ENCODE assay signal across 26 cellular contexts in genomic region chr1:172239894-172240293, GRCh38.
DNase-seq lines count a peak whose midpoint lies in the region; ATAC-seq and TF ChIP-seq lines count a peak whose summit lies in the region.
"Had no signal": no experiment of that assay in that cellular context is flagged by ENCODE, and none has a peak within 500 bp of the region (broad histone marks: within the 10 kb centered on the region; RNA-seq: fewer than 3 reads in every experiment).

No MANE protein-coding gene starts in this region.

- H3K36me3 ChIP-seq in Panc1 (ENCODE audit: control insufficient read depth, insufficient read depth, low read length) (no peaks in the 10 kb centered on the region), lower lobe of right lung (no peaks in the 10 kb centered on the region), sigmoid colon (no peaks in the 10 kb centered on the region)
- H3K36me3 ChIP-seq: adrenal gland, brain microvascular endothelial cell, colonic mucosa, esophagus muscularis mucosa, gastrocnemius medialis, neutrophil had no signal

- POLR2A ChIA-PET in Panc1 (lab: Charles Lee), result no interaction called here

- no peaks in the 10 kb centered on the region for H3K27me3 Mint-ChIP-seq in chondrocyte (ENCODE audit: low read depth)
- H3K27me3 Mint-ChIP-seq: stimulated activated naive B cell treated with anti-CD40 and anti-IgM and Interleukin-4, amounts not matched to agents 10 μg/mL and 1 μg/mL and 100 μg/mL, for 72 hours had no signal

- H3K27ac ChIP-seq in Panc1 (ENCODE audit: low read length), result peak overlapping the region; percentile 62; the same call in 1 of the 2 replicates
- no peak overlapping the region for H3K27ac ChIP-seq in lower lobe of right lung
- H3K27ac ChIP-seq in sigmoid colon, result peak overlapping the region; percentile 10 to 56 (median 26)
- H3K27ac ChIP-seq: adrenal gland, brain microvascular endothelial cell, colonic mucosa, gastrocnemius medialis, neutrophil, testis had no signal

- H3K9me3 ChIP-seq in Panc1 (ENCODE audit: control insufficient read depth, insufficient read depth, low read depth, low read length), result no peaks in the 10 kb centered on the region
- no peaks in the 10 kb centered on the region for H3K9me3 ChIP-seq in lower lobe of right lung
- no peaks in the 10 kb centered on the region for H3K9me3 ChIP-seq in sigmoid colon
- H3K9me3 ChIP-seq: adrenal gland, colonic mucosa, esophagus muscularis mucosa, gastrocnemius medialis, neutrophil, testis had no signal

- no peak overlapping the region for H3K4me3 ChIP-seq in Panc1 (ENCODE audit: low read depth in 2 of 2, low read length in 2 of 2)
- H3K4me3 ChIP-seq in lower lobe of right lung, result no peak overlapping the region
- H3K4me3 ChIP-seq in sigmoid colon, result no peak overlapping the region
- H3K4me3 ChIP-seq: adrenal gland, colonic mucosa, esophagus muscularis mucosa, gastrocnemius medialis, testis had no signal

- WGBS in sigmoid colon, 2 donors, result 69 to 70% methylated on average over 2 of the region's 2 CpGs

- peak; percentile 78 for DNase-seq in NCI-H1092 treated with DMSO at 0.1 percent for 48 hours (lab: John Stamatoyannopoulos, UW)
- no peak for DNase-seq in Panc1 (ENCODE audit: low read depth, low spot score)
- DNase-seq in lower lobe of right lung, result no peak
- no peak for DNase-seq in sigmoid colon
- no peak for DNase-seq in activated CD4-positive, alpha-beta T cell treated with anti-CD3 and anti-CD28 coated beads, Interleukin-2, amount 50 U/mL, for 4 hours
- DNase-seq in chondrocyte (ENCODE audit: low spot score), result no peak
- DNase-seq in NAMALWA (ENCODE audit: low spot score), result no peak
- DNase-seq: activated naive CD4-positive, alpha-beta T cell treated with Interleukin-2 at 50 U/mL for 16 hours; activated T-cell treated with anti-CD3 and anti-CD28 coated beads, Interleukin-2, amount 50 U/mL, for 72 hours; adrenal gland; brain microvascular endothelial cell; colonic mucosa; DND-41; gastrocnemius medialis; NCI-H1105 treated with DMSO at 0.1 percent for 48 hours; NCI-H2029; NCI-H510A; NK-92 treated with Interleukin-12 subunit alpha and Interleukin-12 subunit beta, amount 100 ng/mL, for 24 hours; stimulated activated CD4-positive, alpha-beta T cell treated with anti-CD3 and anti-CD28 coated beads, Interleukin-12 subunit alpha, Interleukin-12 subunit beta, amount 100 ng/mL, for 4 hours; stimulated activated CD4-positive, alpha-beta T cell treated with anti-CD3 and anti-CD28 coated beads, Interleukin-4, amount 100 ng/mL, for 24 hours; stimulated activated naive B cell treated with anti-CD40 and anti-IgM and Interleukin-4, amounts not matched to agents 10 μg/mL and 1 μg/mL and 100 μg/mL, for 72 hours; testis had no signal

- TF ChIP-seq POLR2A in sigmoid colon (IDR thresholded peaks at IDR 0.05), result no peak

- H3K4me1 Mint-ChIP-seq in chondrocyte (ENCODE audit: low read depth), result no peaks in the 10 kb centered on the region
- H3K4me1 Mint-ChIP-seq: stimulated activated naive B cell treated with anti-CD40 and anti-IgM and Interleukin-4, amounts not matched to agents 10 μg/mL and 1 μg/mL and 100 μg/mL, for 72 hours had no signal

- peaks cover 3% of the 10 kb centered on the region for H3K9me3 Mint-ChIP-seq in chondrocyte (ENCODE audit: low read depth)
- H3K9me3 Mint-ChIP-seq: activated T-cell treated with anti-CD3 and anti-CD28 coated beads, Interleukin-2, amount 50 U/mL, for 72 hours; stimulated activated naive B cell treated with anti-CD40 and anti-IgM and Interleukin-4, amounts not matched to agents 10 μg/mL and 1 μg/mL and 100 μg/mL, for 72 hours had no signal

- CTCF ChIA-PET in Panc1 (lab: Charles Lee), result no interaction called here

- intact Hi-C loops in Panc1 (cut with micrococcal nuclease; ENCODE audit: unreplicated experiment), result no loop called here
- intact Hi-C loops in lower lobe of right lung (cut with DNase I), result no loop called here
- intact Hi-C loops in sigmoid colon (cut with DNase I), result no loop called here

- H3K27me3 ChIP-seq in Panc1 (ENCODE audit: control insufficient read depth, insufficient read depth, low read length) (no peaks in the 10 kb centered on the region), lower lobe of right lung (ENCODE audit: low read depth) (no peaks in the 10 kb centered on the region), sigmoid colon (no peaks in the 10 kb centered on the region)
- H3K27me3 ChIP-seq: adrenal gland, brain microvascular endothelial cell, colonic mucosa, esophagus muscularis mucosa, gastrocnemius medialis, neutrophil, testis had no signal

- H3K4me1 ChIP-seq in Panc1 (ENCODE audit: control insufficient read depth, insufficient read depth, low read length) (no peaks in the 10 kb centered on the region; the same call in 1 of the 2 replicates), lower lobe of right lung (no peaks in the 10 kb centered on the region), sigmoid colon (peaks cover 0 to 16% (median 12%) of the 10 kb centered on the region in 4 donors)
- H3K4me1 ChIP-seq: adrenal gland, colonic mucosa, gastrocnemius medialis, testis had no signal

- in situ Hi-C loops in Panc1 (cut with HindIII; ENCODE audit: low pct_unique_long_range_greater_than_20kb, low sequenced_read_pairs), result no loop called here

- no peak for TF ChIP-seq CTCF in Panc1 (IDR thresholded peaks at IDR 0.05)
- TF ChIP-seq CTCF in lower lobe of right lung (IDR thresholded peaks at IDR 0.05), result no peak
- TF ChIP-seq CTCF in sigmoid colon (IDR thresholded peaks at IDR 0.05), result no peak
- TF ChIP-seq CTCF in chondrocyte (IDR thresholded peaks at IDR 0.05), result no peak

- BruUV-seq in Panc1 (replicated peaks; lab: Mats Ljungman, UMichigan), result no TSS peak

- H3K4me3 Mint-ChIP-seq in chondrocyte (ENCODE audit: unreplicated experiment), result no peak overlapping the region
- H3K4me3 Mint-ChIP-seq: activated T-cell treated with anti-CD3 and anti-CD28 coated beads, Interleukin-2, amount 50 U/mL, for 72 hours; stimulated activated naive B cell treated with anti-CD40 and anti-IgM and Interleukin-4, amounts not matched to agents 10 μg/mL and 1 μg/mL and 100 μg/mL, for 72 hours; T-helper 1 cell treated with Interleukin-12 subunit alpha and Interleukin-12 subunit beta and Interleukin-4 antibody, amounts not matched to agents 30 μg/mL and 1 μg/mL, for 36 hours had no signal

- no peak for TF ChIP-seq EP300 in sigmoid colon (IDR thresholded peaks at IDR 0.05)

- no peaks in the 10 kb centered on the region for H3K36me3 Mint-ChIP-seq in chondrocyte (ENCODE audit: low read depth)
- H3K36me3 Mint-ChIP-seq: stimulated activated naive B cell treated with anti-CD40 and anti-IgM and Interleukin-4, amounts not matched to agents 10 μg/mL and 1 μg/mL and 100 μg/mL, for 72 hours had no signal

- ATAC-seq in Panc1 (no peak), lower lobe of right lung (peak; percentile 69 to 78), HG02840 (IDR thresholded peaks at IDR 0.05; ENCODE audit: low FRiP score, unreplicated experiment) (no peak)
- ATAC-seq: activated T-cell treated with anti-CD3 and anti-CD28 coated beads, Interleukin-2, amount 50 U/mL, for 72 hours; gastrocnemius medialis; stimulated activated naive B cell treated with anti-CD40 and anti-IgM and Interleukin-4, amounts not matched to agents 10 μg/mL and 1 μg/mL and 100 μg/mL, for 72 hours had no signal

- no peak overlapping the region for H3K27ac Mint-ChIP-seq in chondrocyte (ENCODE audit: unreplicated experiment)
- H3K27ac Mint-ChIP-seq: activated T-cell treated with anti-CD3 and anti-CD28 coated beads, Interleukin-2, amount 50 U/mL, for 72 hours; stimulated activated naive B cell treated with anti-CD40 and anti-IgM and Interleukin-4, amounts not matched to agents 10 μg/mL and 1 μg/mL and 100 μg/mL, for 72 hours; T-helper 1 cell treated with Interleukin-12 subunit alpha and Interleukin-12 subunit beta and Interleukin-4 antibody, amounts not matched to agents 30 μg/mL and 1 μg/mL, for 36 hours had no signal

Comparison
In these comparisons a context has a peak if more than half of its experiments do, and no peak if none do; other contexts are left out.
1. ATAC-seq: peak in lower lobe of right lung (2 of 2); none in Panc1 (single experiment) and HG02840 (single experiment).